1 cellular context compared by ENCODE assay signal in the genomic region with DNA sequence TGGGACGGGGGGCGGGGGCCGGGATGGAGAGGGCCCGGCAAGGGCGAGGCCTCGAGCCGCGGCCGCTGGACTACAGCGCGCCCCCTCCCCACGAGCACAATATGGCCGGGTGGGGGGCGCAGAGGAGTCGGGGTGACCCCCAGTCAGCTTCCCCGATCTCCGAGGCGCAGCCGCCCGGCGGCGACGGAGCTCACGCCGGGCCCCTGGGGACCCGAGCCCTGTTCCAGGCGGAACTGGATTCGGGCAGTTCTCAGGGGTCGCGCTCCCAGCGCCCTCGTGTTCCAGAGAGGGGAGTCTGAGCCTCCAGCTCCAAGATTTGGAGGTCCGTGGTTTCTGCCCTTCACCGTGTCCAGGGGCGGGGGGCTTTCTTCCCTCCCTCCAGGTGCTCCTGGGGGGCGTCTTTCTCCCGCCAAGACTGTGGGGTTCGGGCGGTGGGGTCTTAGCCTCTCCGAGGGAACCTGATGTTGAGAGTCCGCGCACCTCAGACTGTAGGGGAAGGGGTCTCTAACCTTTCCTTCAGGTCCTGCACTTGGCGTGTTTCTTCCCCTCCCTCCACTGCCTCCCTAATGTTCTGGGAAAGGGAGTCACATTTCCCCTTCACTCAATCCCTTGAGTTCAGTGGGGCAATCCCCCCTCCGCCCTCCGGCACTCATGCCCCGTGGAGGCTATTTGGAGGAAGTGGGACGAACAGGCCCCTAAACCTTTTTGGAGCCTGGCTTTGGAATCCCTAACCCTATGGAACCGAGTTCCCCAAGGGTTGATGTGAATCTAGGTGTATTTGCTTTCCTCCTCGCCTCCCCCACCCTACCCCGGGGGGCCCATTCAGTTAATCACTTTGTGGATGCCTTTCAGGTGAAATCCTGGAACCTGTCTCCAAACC.
TF ChIP-seq lines count a peak whose summit lies in the region.

No MANE protein-coding gene starts in this region.

TF ChIP-seq in GM23338, 12 proteins besides CTCF, POLR2A, EP300 and RAD21 (continued from another document):
- TF ChIP-seq, protein P1, sequence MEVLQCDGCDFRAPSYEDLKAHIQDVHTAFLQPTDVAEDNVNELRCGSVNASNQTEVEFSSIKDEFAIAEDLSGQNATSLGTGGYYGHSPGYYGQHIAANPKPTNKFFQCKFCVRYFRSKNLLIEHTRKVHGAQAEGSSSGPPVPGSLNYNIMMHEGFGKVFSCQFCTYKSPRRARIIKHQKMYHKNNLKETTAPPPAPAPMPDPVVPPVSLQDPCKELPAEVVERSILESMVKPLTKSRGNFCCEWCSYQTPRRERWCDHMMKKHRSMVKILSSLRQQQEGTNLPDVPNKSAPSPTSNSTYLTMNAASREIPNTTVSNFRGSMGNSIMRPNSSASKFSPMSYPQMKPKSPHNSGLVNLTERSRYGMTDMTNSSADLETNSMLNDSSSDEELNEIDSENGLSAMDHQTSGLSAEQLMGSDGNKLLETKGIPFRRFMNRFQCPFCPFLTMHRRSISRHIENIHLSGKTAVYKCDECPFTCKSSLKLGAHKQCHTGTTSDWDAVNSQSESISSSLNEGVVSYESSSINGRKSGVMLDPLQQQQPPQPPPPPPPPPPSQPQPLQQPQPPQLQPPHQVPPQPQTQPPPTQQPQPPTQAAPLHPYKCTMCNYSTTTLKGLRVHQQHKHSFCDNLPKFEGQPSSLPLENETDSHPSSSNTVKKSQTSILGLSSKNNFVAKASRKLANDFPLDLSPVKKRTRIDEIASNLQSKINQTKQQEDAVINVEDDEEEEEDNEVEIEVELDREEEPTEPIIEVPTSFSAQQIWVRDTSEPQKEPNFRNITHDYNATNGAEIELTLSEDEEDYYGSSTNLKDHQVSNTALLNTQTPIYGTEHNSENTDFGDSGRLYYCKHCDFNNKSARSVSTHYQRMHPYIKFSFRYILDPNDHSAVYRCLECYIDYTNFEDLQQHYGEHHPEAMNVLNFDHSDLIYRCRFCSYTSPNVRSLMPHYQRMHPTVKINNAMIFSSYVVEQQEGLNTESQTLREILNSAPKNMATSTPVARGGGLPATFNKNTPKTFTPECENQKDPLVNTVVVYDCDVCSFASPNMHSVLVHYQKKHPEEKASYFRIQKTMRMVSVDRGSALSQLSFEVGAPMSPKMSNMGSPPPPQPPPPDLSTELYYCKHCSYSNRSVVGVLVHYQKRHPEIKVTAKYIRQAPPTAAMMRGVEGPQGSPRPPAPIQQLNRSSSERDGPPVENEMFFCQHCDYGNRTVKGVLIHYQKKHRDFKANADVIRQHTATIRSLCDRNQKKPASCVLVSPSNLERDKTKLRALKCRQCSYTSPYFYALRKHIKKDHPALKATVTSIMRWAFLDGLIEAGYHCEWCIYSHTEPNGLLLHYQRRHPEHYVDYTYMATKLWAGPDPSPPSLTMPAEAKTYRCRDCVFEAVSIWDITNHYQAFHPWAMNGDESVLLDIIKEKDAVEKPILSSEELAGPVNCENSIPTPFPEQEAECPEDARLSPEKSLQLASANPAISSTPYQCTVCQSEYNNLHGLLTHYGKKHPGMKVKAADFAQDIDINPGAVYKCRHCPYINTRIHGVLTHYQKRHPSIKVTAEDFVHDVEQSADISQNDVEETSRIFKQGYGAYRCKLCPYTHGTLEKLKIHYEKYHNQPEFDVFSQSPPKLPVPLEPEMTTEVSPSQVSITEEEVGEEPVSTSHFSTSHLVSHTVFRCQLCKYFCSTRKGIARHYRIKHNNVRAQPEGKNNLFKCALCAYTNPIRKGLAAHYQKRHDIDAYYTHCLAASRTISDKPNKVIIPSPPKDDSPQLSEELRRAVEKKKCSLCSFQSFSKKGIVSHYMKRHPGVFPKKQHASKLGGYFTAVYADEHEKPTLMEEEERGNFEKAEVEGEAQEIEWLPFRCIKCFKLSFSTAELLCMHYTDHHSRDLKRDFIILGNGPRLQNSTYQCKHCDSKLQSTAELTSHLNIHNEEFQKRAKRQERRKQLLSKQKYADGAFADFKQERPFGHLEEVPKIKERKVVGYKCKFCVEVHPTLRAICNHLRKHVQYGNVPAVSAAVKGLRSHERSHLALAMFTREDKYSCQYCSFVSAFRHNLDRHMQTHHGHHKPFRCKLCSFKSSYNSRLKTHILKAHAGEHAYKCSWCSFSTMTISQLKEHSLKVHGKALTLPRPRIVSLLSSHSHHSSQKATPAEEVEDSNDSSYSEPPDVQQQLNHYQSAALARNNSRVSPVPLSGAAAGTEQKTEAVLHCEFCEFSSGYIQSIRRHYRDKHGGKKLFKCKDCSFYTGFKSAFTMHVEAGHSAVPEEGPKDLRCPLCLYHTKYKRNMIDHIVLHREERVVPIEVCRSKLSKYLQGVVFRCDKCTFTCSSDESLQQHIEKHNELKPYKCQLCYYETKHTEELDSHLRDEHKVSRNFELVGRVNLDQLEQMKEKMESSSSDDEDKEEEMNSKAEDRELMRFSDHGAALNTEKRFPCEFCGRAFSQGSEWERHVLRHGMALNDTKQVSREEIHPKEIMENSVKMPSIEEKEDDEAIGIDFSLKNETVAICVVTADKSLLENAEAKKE (CRISPR knock-in tag; IDR thresholded peaks at IDR 0.05): no peak
- TF ChIP-seq STAT1 (IDR thresholded peaks at IDR 0.05; ENCODE audit: unreplicated experiment) (no peak), CREB1 (CRISPR knock-in tag; IDR thresholded peaks at IDR 0.05; ENCODE audit: low read depth) (no peak), ZNF331 (CRISPR knock-in tag; IDR thresholded peaks at IDR 0.05; ENCODE audit: low read depth) (no peak), POLR2AphosphoS5 (IDR thresholded peaks at IDR 0.05; ENCODE audit: low read depth) (no peak; the same call in 1 of the 2 replicates), JUNB (IDR thresholded peaks at IDR 0.05; ENCODE audit: unreplicated experiment) (no peak), NANOG (IDR thresholded peaks at IDR 0.05; ENCODE audit: borderline replicate concordance) (no peak), ETS1 (IDR thresholded peaks at IDR 0.05) (no peak), EZH2phosphoT487 (IDR thresholded peaks at IDR 0.05; ENCODE audit: unreplicated experiment) (no peak)
TF ChIP-seq in GM23338: peak in this region for 0.
